Comparison of ENCODE assay signal across 1 cellular context in genomic region chr12:100504820-100505219, GRCh38.
TF ChIP-seq lines count a peak whose summit lies in the region.

No MANE protein-coding gene starts in this region.

TF ChIP-seq in A549, 52 proteins besides CTCF, POLR2A, EP300 and RAD21 (continued from another document):
- TF ChIP-seq REST (IDR thresholded peaks at IDR 0.05), result no peak
- TF ChIP-seq MAX (IDR thresholded peaks at IDR 0.05), result no peak
- no peak for TF ChIP-seq ZFP36 (IDR thresholded peaks at IDR 0.05; ENCODE audit: borderline replicate concordance, partially characterized antibody)
TF ChIP-seq in A549: peak in this region for 0.
